Comparison of ENCODE assay signal across 16 cellular contexts in the genomic region with DNA sequence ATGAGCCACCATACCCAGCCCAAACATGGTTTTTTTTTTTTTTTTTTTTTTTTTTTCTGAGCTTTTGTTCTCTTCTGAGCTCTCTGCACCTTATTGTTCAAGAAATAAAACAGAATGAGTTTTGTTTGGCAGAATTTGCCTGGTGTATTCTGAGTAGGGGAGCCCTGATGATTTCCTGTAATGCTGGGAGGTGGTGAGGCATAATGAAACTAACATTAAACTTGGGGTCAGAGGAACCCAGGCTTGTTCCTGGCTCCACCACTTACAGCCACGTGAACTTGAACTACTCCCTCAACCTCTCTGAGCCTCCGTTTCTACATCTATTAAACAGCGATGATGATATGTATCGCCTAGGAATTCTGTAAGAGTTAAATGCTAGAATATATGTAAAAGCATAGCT.
DNase-seq lines count a peak whose midpoint lies in the region; ATAC-seq and TF ChIP-seq lines count a peak whose summit lies in the region.
"Had no signal": no experiment of that assay in that cellular context is flagged by ENCODE, and none has a peak within 500 bp of the region (broad histone marks: within the 10 kb centered on the region; RNA-seq: fewer than 3 reads in every experiment).

No MANE protein-coding gene starts in this region.

- H3K4me1 ChIP-seq in foreskin keratinocyte: peaks cover 3% of the 10 kb centered on the region
- H3K4me1 ChIP-seq: left ventricle myocardium inferior had no signal

- peak; percentile 65 for ATAC-seq in activated CD8-positive, alpha-beta T cell treated with anti-CD3 and anti-CD28 coated beads for 36 hours
- ATAC-seq in central memory CD8-positive, alpha-beta T cell (replicated peaks; ENCODE audit: extremely low read depth, poor library complexity, severe bottlenecking): peak; percentile 53
- ATAC-seq in foreskin keratinocyte (no peak), GM19455 (IDR thresholded peaks at IDR 0.05; ENCODE audit: unreplicated experiment) (no peak), HG03280 (IDR thresholded peaks at IDR 0.05; ENCODE audit: unreplicated experiment) (no peak)

- POLR2A ChIA-PET in activated CD8-positive, alpha-beta T cell treated with anti-CD3 and anti-CD28 coated beads for 36 hours (lab: Charles Lee): interaction anchor here (0.8 to 2.5 kb wide), 8 partner anchors 9 to 49 kb away, joined by 3 to 35 read pairs (median 4); a partner anchor contains a TSS

- peak overlapping the region; percentile 72 for H3K4me3 Mint-ChIP-seq in activated CD8-positive, alpha-beta T cell treated with anti-CD3 and anti-CD28 coated beads for 36 hours
- H3K4me3 Mint-ChIP-seq in central memory CD8-positive, alpha-beta T cell: peak overlapping the region; percentile 80

- peaks cover 1% of the 10 kb centered on the region for H3K36me3 Mint-ChIP-seq in activated CD8-positive, alpha-beta T cell treated with anti-CD3 and anti-CD28 coated beads for 36 hours (ENCODE audit: low read depth)
- peaks cover 6% of the 10 kb centered on the region for H3K36me3 Mint-ChIP-seq in central memory CD8-positive, alpha-beta T cell (ENCODE audit: insufficient read depth)

- H3K9me3 Mint-ChIP-seq in activated CD8-positive, alpha-beta T cell treated with anti-CD3 and anti-CD28 coated beads for 36 hours: no peaks in the 10 kb centered on the region
- H3K9me3 Mint-ChIP-seq in central memory CD8-positive, alpha-beta T cell: no peaks in the 10 kb centered on the region

- intact Hi-C loops in activated CD8-positive, alpha-beta T cell treated with anti-CD3 and anti-CD28 coated beads for 36 hours (cut with micrococcal nuclease): loop anchor here (2.0 to 5.0 kb wide), 2 partner anchors 17 to 47 kb away; no protein-coding TSS in a partner anchor

- no peaks in the 10 kb centered on the region for H3K27me3 ChIP-seq in foreskin keratinocyte

- H3K4me1 Mint-ChIP-seq in activated CD8-positive, alpha-beta T cell treated with anti-CD3 and anti-CD28 coated beads for 36 hours (ENCODE audit: low read depth): peaks cover 80% of the 10 kb centered on the region
- H3K4me1 Mint-ChIP-seq in central memory CD8-positive, alpha-beta T cell: peaks cover 60% of the 10 kb centered on the region

- CTCF ChIA-PET in activated CD8-positive, alpha-beta T cell treated with anti-CD3 and anti-CD28 coated beads for 36 hours (lab: Charles Lee): interaction anchor here (0.8 to 2.2 kb wide), 4 partner anchors 33 to 238 kb away, joined by 3 to 12 read pairs (median 4); no protein-coding TSS in a partner anchor

- no peak for TF ChIP-seq CTCF in activated CD8-positive, alpha-beta T cell treated with anti-CD3 and anti-CD28 coated beads for 36 hours (IDR thresholded peaks at IDR 0.05)
- TF ChIP-seq CTCF in foreskin keratinocyte (conservative IDR thresholded peaks at IDR 0.05): no peak

- H3K27ac Mint-ChIP-seq in activated CD8-positive, alpha-beta T cell treated with anti-CD3 and anti-CD28 coated beads for 36 hours: peak overlapping the region; percentile 98
- peak overlapping the region; percentile 84 for H3K27ac Mint-ChIP-seq in central memory CD8-positive, alpha-beta T cell (ENCODE audit: low read depth)
- H3K27ac Mint-ChIP-seq: progenitor cell of endocrine pancreas had no signal

- no peak overlapping the region for H3K27ac ChIP-seq in foreskin keratinocyte
- H3K27ac ChIP-seq: left ventricle myocardium inferior, RWPE1 had no signal

- no peaks in the 10 kb centered on the region for H3K27me3 Mint-ChIP-seq in activated CD8-positive, alpha-beta T cell treated with anti-CD3 and anti-CD28 coated beads for 36 hours
- H3K27me3 Mint-ChIP-seq in central memory CD8-positive, alpha-beta T cell: no peaks in the 10 kb centered on the region

- peak; percentile 53 for DNase-seq in stimulated activated CD4-positive, alpha-beta T cell treated with anti-CD3 and anti-CD28 coated beads, Interleukin-1b, Interleukin-23, amount 100 ng/mL, for 48 hours
- no peak for DNase-seq in stimulated activated CD4-positive, alpha-beta T cell treated with anti-CD3 and anti-CD28 coated beads, Interleukin-4, amount 100 ng/mL, for 1 hour
- peak; percentile 72 for DNase-seq in activated CD8-positive, alpha-beta T cell treated with anti-CD3 and anti-CD28 coated beads for 36 hours
- DNase-seq in central memory CD8-positive, alpha-beta T cell (ENCODE audit: low spot score in 2 of 2): no peak
- DNase-seq in foreskin keratinocyte (no peak), AML-193 (lab: John Stamatoyannopoulos, UW) (no peak)
- DNase-seq: cerebellar nuclear complex, foreskin fibroblast, KBM-7, left ventricle myocardium inferior, NCI-H1105 treated with DMSO at 0.1 percent for 48 hours, NCI-H2171 had no signal

Comparison
In these comparisons a context has a peak if more than half of its experiments do, and no peak if none do; other contexts are left out.
1. DNase-seq: peak in stimulated activated CD4-positive, alpha-beta T cell treated with anti-CD3 and anti-CD28 coated beads, Interleukin-1b, Interleukin-23, amount 100 ng/mL, for 48 hours (single experiment) and activated CD8-positive, alpha-beta T cell treated with anti-CD3 and anti-CD28 coated beads for 36 hours (single experiment); none in stimulated activated CD4-positive, alpha-beta T cell treated with anti-CD3 and anti-CD28 coated beads, Interleukin-4, amount 100 ng/mL, for 1 hour (single experiment), central memory CD8-positive, alpha-beta T cell (0 of 2), foreskin keratinocyte (0 of 2) and AML-193 (0 of 2).
2. ATAC-seq: peak in activated CD8-positive, alpha-beta T cell treated with anti-CD3 and anti-CD28 coated beads for 36 hours (single experiment) and central memory CD8-positive, alpha-beta T cell (single experiment); none in foreskin keratinocyte (single experiment), GM19455 (single experiment) and HG03280 (single experiment).